23 cellular contexts compared by ENCODE assay signal in genomic region chrX:154028502-154029184, GRCh38. TPM values are rescaled to one million over a fixed set of nuclear protein-coding genes. Genes with fewer than 3 reads are reported as not detected.
DNase-seq lines count a peak whose midpoint lies in the region; ATAC-seq, FAIRE-seq and TF ChIP-seq lines count a peak whose summit lies in the region.
"Had no signal": no experiment of that assay in that cellular context is flagged by ENCODE, and none has a peak within 500 bp of the region (broad histone marks: within the 10 kb centered on the region; RNA-seq: fewer than 3 reads in every experiment).

No MANE protein-coding gene starts in this region.

- H3K4me3 ChIP-seq in small intestine (ENCODE audit: low read depth in 1 of 2, low read length in 2 of 2) (no peak overlapping the region), neural progenitor cell (no peak overlapping the region)
- H3K4me3 ChIP-seq: prostate gland, testis had no signal

- CTCF ChIA-PET in WTC11 (lab: Charles Lee), result no interaction called here

- H3K79me2 ChIP-seq in neural progenitor cell (ENCODE audit: low read depth), result no peaks in the 10 kb centered on the region

- H3K9ac ChIP-seq in neural progenitor cell, result no peak overlapping the region
- H3K9ac ChIP-seq: SK-N-SH had no signal

- no peaks in the 10 kb centered on the region for H3K9me3 ChIP-seq in small intestine (ENCODE audit: control insufficient read depth, low read depth)
- no peaks in the 10 kb centered on the region for H3K9me3 ChIP-seq in neural progenitor cell (ENCODE audit: low read depth)
- H3K9me3 ChIP-seq: prostate gland, SK-N-SH, testis had no signal

- H4K20me1 ChIP-seq in neural progenitor cell (ENCODE audit: low read depth), result peaks cover 16% of the 10 kb centered on the region

- no peak overlapping the region for H3K4me2 ChIP-seq in neural progenitor cell
- H3K4me2 ChIP-seq: SK-N-SH had no signal

- TF ChIP-seq CTCF in WTC11 (IDR thresholded peaks at IDR 0.05), result no peak
- TF ChIP-seq CTCF in neural progenitor cell (IDR thresholded peaks at IDR 0.05), result no peak

- WGBS in small intestine, 3 donors, result 25 to 60% (median 52%) methylated on average over 12 to 13 of the region's 13 CpGs

- H3K27me3 ChIP-seq in small intestine (ENCODE audit: control insufficient read depth in 2 of 2, insufficient read depth in 2 of 2, low read length in 2 of 2) (no peaks in the 10 kb centered on the region), neural progenitor cell (no peaks in the 10 kb centered on the region)
- H3K27me3 ChIP-seq: testis had no signal

- H3K27ac Mint-ChIP-seq in T-helper 2 cell treated with Interferon-gamma antibody and Interleukin-4, amounts not matched to agents 5 μg/mL and 100 μg/mL, for 36 hours, result peak overlapping the region; percentile 41
- H3K27ac Mint-ChIP-seq in WTC11 (peak overlapping the region; percentile 36; the same call in 1 of the 2 replicates), immature natural killer cell (peak overlapping the region in 4 of 6 donors; percentile 23 to 54 (median 40)), neural progenitor cell (no peak overlapping the region)

- no peak for ATAC-seq in WTC11
- ATAC-seq: stimulated activated naive B cell treated with anti-CD40 and anti-IgM and Interleukin-4, amounts not matched to agents 10 μg/mL and 1 μg/mL and 100 μg/mL, for 72 hours had no signal

- H3K36me3 Mint-ChIP-seq in T-helper 2 cell treated with Interferon-gamma antibody and Interleukin-4, amounts not matched to agents 5 μg/mL and 100 μg/mL, for 36 hours (ENCODE audit: low read depth), result peaks cover 24% of the 10 kb centered on the region
- H3K36me3 Mint-ChIP-seq in WTC11 (peaks cover 13% of the 10 kb centered on the region), immature natural killer cell (peaks cover 0 to 4% (median 4%) of the 10 kb centered on the region in 3 donors), neural progenitor cell (peaks cover 16% of the 10 kb centered on the region)

- no peak for FAIRE-seq in small intestine (lab: Jason Lieb, UNC)

- no peaks in the 10 kb centered on the region for H3F3A ChIP-seq in neural progenitor cell (ENCODE audit: low read depth)

- H3K9me3 Mint-ChIP-seq in T-helper 2 cell treated with Interferon-gamma antibody and Interleukin-4, amounts not matched to agents 5 μg/mL and 100 μg/mL, for 36 hours, result no peaks in the 10 kb centered on the region
- H3K9me3 Mint-ChIP-seq in WTC11 (no peaks in the 10 kb centered on the region), immature natural killer cell (no peaks in the 10 kb centered on the region), neural progenitor cell (peaks cover 20% of the 10 kb centered on the region)
- H3K9me3 Mint-ChIP-seq: stimulated activated naive B cell treated with anti-CD40 and anti-IgM and Interleukin-4, amounts not matched to agents 10 μg/mL and 1 μg/mL and 100 μg/mL, for 72 hours had no signal

- DNase-seq in T-helper 2 cell treated with Interferon-gamma antibody and Interleukin-4, amounts not matched to agents 5 μg/mL and 100 μg/mL, for 36 hours (ENCODE audit: low spot score), result no peak
- no peak for DNase-seq in T-helper 2 cell
- no peak for DNase-seq in WTC11 (ENCODE audit: low spot score)
- DNase-seq in immature natural killer cell, result no peak
- DNase-seq in small intestine, result peak; percentile 87
- DNase-seq in neural progenitor cell (ENCODE audit: low spot score), result no peak
- DNase-seq in activated effector memory CD4-positive, alpha-beta T cell treated with Interleukin-2 at 50 U/mL for 16 hours, result no peak
- no peak for DNase-seq in mucosa of gallbladder (ENCODE audit: low spot score)
- DNase-seq: 8988T; AML-193; amygdala; DMS79 treated with DMSO at 0.1 percent for 48 hours; head of caudate nucleus; Karpas-422; NCI-H187; NCI-H69; SK-N-SH; stimulated activated CD4-positive, alpha-beta T cell treated with anti-CD3 and anti-CD28 coated beads, Interleukin-2, amount 100 ng/mL, for 24 hours; stimulated activated naive B cell treated with anti-CD40 and anti-IgM and Interleukin-4, amounts not matched to agents 10 μg/mL and 1 μg/mL and 100 μg/mL, for 72 hours; T1000; testis had no signal

- H3K4me1 Mint-ChIP-seq in T-helper 2 cell treated with Interferon-gamma antibody and Interleukin-4, amounts not matched to agents 5 μg/mL and 100 μg/mL, for 36 hours (ENCODE audit: low read depth), result peaks cover 7% of the 10 kb centered on the region
- H3K4me1 Mint-ChIP-seq in WTC11 (peaks cover 20% of the 10 kb centered on the region), immature natural killer cell (no peaks in the 10 kb centered on the region), neural progenitor cell (peaks cover 4% of the 10 kb centered on the region)

- H3K36me3 ChIP-seq in small intestine (ENCODE audit: control insufficient read depth in 2 of 2, insufficient read depth in 2 of 2, low read length in 2 of 2), result peaks cover 0 to 14% of the 10 kb centered on the region in 2 donors
- no peaks in the 10 kb centered on the region for H3K36me3 ChIP-seq in neural progenitor cell
- H3K36me3 ChIP-seq: prostate gland had no signal

- H2AFZ ChIP-seq in neural progenitor cell (replicated peaks), result no peak overlapping the region

- H3K27ac ChIP-seq in small intestine (ENCODE audit: low read depth in 1 of 2, low read length in 1 of 2) (peak overlapping the region in 1 of 2 donors; percentile 50), neural progenitor cell (no peak overlapping the region)
- H3K27ac ChIP-seq: prostate gland, RWPE1 had no signal

- H3K27me3 Mint-ChIP-seq in T-helper 2 cell treated with Interferon-gamma antibody and Interleukin-4, amounts not matched to agents 5 μg/mL and 100 μg/mL, for 36 hours (ENCODE audit: low read depth), result no peaks in the 10 kb centered on the region
- H3K27me3 Mint-ChIP-seq in WTC11 (ENCODE audit: low read depth) (no peaks in the 10 kb centered on the region), immature natural killer cell (ENCODE audit: low read depth in 3 of 3) (peaks cover 4 to 19% (median 5%) of the 10 kb centered on the region in 3 donors), neural progenitor cell (ENCODE audit: insufficient read depth, low read depth) (peaks cover 6% of the 10 kb centered on the region)
- H3K27me3 Mint-ChIP-seq: stimulated activated naive B cell treated with anti-CD40 and anti-IgM and Interleukin-4, amounts not matched to agents 10 μg/mL and 1 μg/mL and 100 μg/mL, for 72 hours had no signal

- POLR2A ChIA-PET in WTC11 (lab: Charles Lee), result no interaction called here

- H3K4me1 ChIP-seq in small intestine (ENCODE audit: control insufficient read depth in 2 of 2, insufficient read depth in 1 of 2, low read depth in 1 of 2, low read length in 1 of 2) (no peaks in the 10 kb centered on the region), neural progenitor cell (no peaks in the 10 kb centered on the region)
- H3K4me1 ChIP-seq: prostate gland had no signal

- no peak overlapping the region for H3K4me3 Mint-ChIP-seq in T-helper 2 cell treated with Interferon-gamma antibody and Interleukin-4, amounts not matched to agents 5 μg/mL and 100 μg/mL, for 36 hours
- H3K4me3 Mint-ChIP-seq in WTC11 (no peak overlapping the region), immature natural killer cell (no peak overlapping the region), neural progenitor cell (no peak overlapping the region)
- H3K4me3 Mint-ChIP-seq: stimulated activated naive B cell treated with anti-CD40 and anti-IgM and Interleukin-4, amounts not matched to agents 10 μg/mL and 1 μg/mL and 100 μg/mL, for 72 hours had no signal

TF ChIP-seq in WTC11, 78 proteins besides CTCF, POLR2A, EP300 and RAD21:
- TF ChIP-seq, protein P1, sequence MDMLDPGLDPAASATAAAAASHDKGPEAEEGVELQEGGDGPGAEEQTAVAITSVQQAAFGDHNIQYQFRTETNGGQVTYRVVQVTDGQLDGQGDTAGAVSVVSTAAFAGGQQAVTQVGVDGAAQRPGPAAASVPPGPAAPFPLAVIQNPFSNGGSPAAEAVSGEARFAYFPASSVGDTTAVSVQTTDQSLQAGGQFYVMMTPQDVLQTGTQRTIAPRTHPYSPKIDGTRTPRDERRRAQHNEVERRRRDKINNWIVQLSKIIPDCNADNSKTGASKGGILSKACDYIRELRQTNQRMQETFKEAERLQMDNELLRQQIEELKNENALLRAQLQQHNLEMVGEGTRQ (CRISPR knock-in tag; IDR thresholded peaks at IDR 0.05), result no peak
- no peak for TF ChIP-seq RELA (CRISPR knock-in tag; IDR thresholded peaks at IDR 0.05; ENCODE audit: borderline replicate concordance)

RNA-seq across cellular contexts. Expression of gene IRAK1, which starts 8.9 kb away (rescaled TPM):
- total RNA-seq in WTC11 (2021), result 32.1 to 48.0 TPM (median 45.2 TPM) in 3 replicates
- 10 to 100 TPM; 39.0 to 81.9 (median 46.6) TPM for polyA plus RNA-seq in immature natural killer cell
- 100 to 1,000 TPM; 115 to 135 (median 118) TPM for polyA plus RNA-seq in small intestine
- total RNA-seq in neural progenitor cell (ENCODE audit: low replicate concordance), result 6.8 and 13.6 TPM in 2 replicates
- 108 TPM for total RNA-seq in mucosa of gallbladder

RNA-seq across cellular contexts. Expression of gene TMEM187, which starts 56.1 kb away (rescaled TPM):
- total RNA-seq in WTC11 (2021), result 8.4 to 12.3 TPM (median 10.1 TPM) in 3 replicates
- polyA plus RNA-seq in immature natural killer cell, result 10 to 100 TPM in 1 of 3 donors, 1 to 10 TPM in 2; 4.1 to 17.5 (median 5.2) TPM
- polyA plus RNA-seq in small intestine, result 10 to 100 TPM in 1 of 3 donors, 1 to 10 TPM in 2; 4.2 to 10.1 (median 4.3) TPM
- total RNA-seq in neural progenitor cell (ENCODE audit: low replicate concordance), result 2.4 and 6.8 TPM in 2 replicates
- 14.4 TPM for total RNA-seq in mucosa of gallbladder

RNA-seq across cellular contexts. Expression of gene HCFC1, which starts 57.0 kb away (rescaled TPM):
- total RNA-seq in WTC11 (2021), result 121 to 130 TPM (median 125 TPM) in 3 replicates
- 10 to 100 TPM in 1 of 3 donors, 1 to 10 TPM in 2; 1.0 to 14.6 (median 2.9) TPM for polyA plus RNA-seq in immature natural killer cell
- 10 to 100 TPM in 1 of 3 donors, 1 to 10 TPM in 2; 7.6 to 29.6 (median 9.5) TPM for polyA plus RNA-seq in small intestine
- 20.7 and 57.7 TPM in 2 replicates for total RNA-seq in neural progenitor cell (ENCODE audit: low replicate concordance)
- 69.5 TPM for total RNA-seq in mucosa of gallbladder
